Comparison of ENCODE assay signal across 19 cellular contexts in genomic region chr3:150367771-150368170, GRCh38.
"Had no signal": no experiment of that assay in that cellular context is flagged by ENCODE, and none has a peak within 500 bp of the region (broad histone marks: within the 10 kb centered on the region; RNA-seq: fewer than 3 reads in every experiment).

No MANE protein-coding gene starts in this region.

- DNase-seq: activated B cell treated with CpG ODN at 0.5 μM for 24 hours; activated CD4-positive, alpha-beta T cell treated with anti-CD3 and anti-CD28 coated beads for 48 hours; activated naive CD8-positive, alpha-beta T cell treated with anti-CD3 and anti-CD28 coated beads, Interleukin-2, amount 10 ng/mL, durations not matched to agents 7 days and 5 days; aorta; dorsolateral prefrontal cortex; endodermal cell; erythroblast; glutamatergic neuron; kidney; left lung; mammary epithelial cell; mucosa of descending colon; naive thymus-derived CD8-positive, alpha-beta T cell; stimulated activated CD4-positive, alpha-beta T cell treated with anti-CD3 and anti-CD28 coated beads, Interleukin-4, amount 100 ng/mL, for 1 hour; stimulated activated naive CD4-positive, alpha-beta T cell; T-helper 2 cell; tibial artery had no signal

- H3K36me3 ChIP-seq: left lung, right atrium auricular region, tibial artery, vagina had no signal

- ATAC-seq: mucosa of descending colon; naive thymus-derived CD8-positive, alpha-beta T cell had no signal

- FAIRE-seq: kidney had no signal

- H3K27me3 ChIP-seq: dorsolateral prefrontal cortex, left lung, right atrium auricular region, tibial artery, vagina had no signal

- H3K4me3 ChIP-seq: dorsolateral prefrontal cortex, left lung, mucosa of descending colon, right atrium auricular region, tibial artery, vagina had no signal

- H3K9me3 ChIP-seq: left lung, mucosa of descending colon, right atrium auricular region, tibial artery, vagina had no signal

- H3K27ac ChIP-seq: dorsolateral prefrontal cortex, left lung, right atrium auricular region, tibial artery, vagina had no signal
